23 cellular contexts compared by ENCODE assay signal in genomic region chr12:67367843-67368242, GRCh38.
A peak's percentile ranks its signal among the peaks of the same experiment; 100 is the strongest.
DNase-seq lines count a peak whose midpoint lies in the region; ATAC-seq and TF ChIP-seq lines count a peak whose summit lies in the region.
"Had no signal": no experiment of that assay in that cellular context is flagged by ENCODE, and none has a peak within 500 bp of the region (broad histone marks: within the 10 kb centered on the region; RNA-seq: fewer than 3 reads in every experiment).

No MANE protein-coding gene starts in this region.

- H3F3A ChIP-seq in smooth muscle cell (ENCODE audit: low read depth): no peaks in the 10 kb centered on the region

- no peak overlapping the region for H3K4me2 ChIP-seq in smooth muscle cell
- H3K4me2 ChIP-seq: A549; BLaER1 treated with 17β-estradiol and CSF1 and Interleukin-3, amounts not matched to agents 10 nM and 100 nM had no signal

- H2AFZ ChIP-seq in smooth muscle cell (ENCODE audit: low read depth): no peak overlapping the region

- WGBS in smooth muscle cell (ENCODE audit: low lambda C conversion rate): 59% methylated on average over 1 of the region's 1 CpG

- no peaks in the 10 kb centered on the region for H3K79me2 ChIP-seq in smooth muscle cell (ENCODE audit: low read depth)

- H3K4me3 ChIP-seq in foreskin fibroblast (ENCODE audit: low read depth in 1 of 2, low read length in 2 of 2) (no peak overlapping the region), smooth muscle cell (no peak overlapping the region)
- H3K4me3 ChIP-seq: A549; BLaER1 treated with 17β-estradiol and CSF1 and Interleukin-3, amounts not matched to agents 10 nM and 100 nM; Peyer's patch; SK-N-MC had no signal

- H3K4me1 ChIP-seq in smooth muscle cell (ENCODE audit: low read depth): no peaks in the 10 kb centered on the region
- H3K4me1 ChIP-seq: A549, Peyer's patch had no signal

- no peak for TF ChIP-seq CTCF in foreskin fibroblast (IDR thresholded peaks at IDR 0.05; ENCODE audit: low read depth, low read length)
- TF ChIP-seq CTCF in smooth muscle cell (IDR thresholded peaks at IDR 0.05; ENCODE audit: borderline replicate concordance, insufficient read depth, poor library complexity, severe bottlenecking): no peak
- no peak for TF ChIP-seq CTCF in GM13976 (IDR thresholded peaks at IDR 0.05; ENCODE audit: borderline replicate concordance, control extremely low read depth, extremely low read depth, insufficient read depth, missing control alignments)

- H3K9me3 ChIP-seq in smooth muscle cell (replicated peaks; ENCODE audit: low read depth): no peaks in the 10 kb centered on the region
- H3K9me3 ChIP-seq: A549, Peyer's patch had no signal

- H3K27ac ChIP-seq in smooth muscle cell (ENCODE audit: low read depth): no peak overlapping the region
- H3K27ac ChIP-seq: A549; BLaER1 treated with 17β-estradiol and CSF1 and Interleukin-3, amounts not matched to agents 10 nM and 100 nM; Peyer's patch; SK-N-MC had no signal

- peak; percentile 25 for DNase-seq in M059J (ENCODE audit: low read depth)
- DNase-seq in foreskin fibroblast: peak; percentile 19 to 46
- peak; percentile 94 for DNase-seq in renal cortical epithelial cell (ENCODE audit: low read depth)
- DNase-seq in smooth muscle cell (lab: John Stamatoyannopoulos, UW; ENCODE audit: unreplicated experiment): no peak
- no peak for DNase-seq in GM13976 (ENCODE audit: low spot score)
- DNase-seq: CD8-positive, alpha-beta memory T cell; DMS79 treated with DMSO at 0.1 percent for 48 hours; GDM1; HCEC 1CT; Karpas-422; MM.1S; NCI-H1105; NCI-H1694 treated with DMSO at 0.1 percent for 48 hours; NCI-H2107; NCI-H226; NCI-H524 treated with DMSO at 0.1 percent for 48 hours; Peyer's patch had no signal

- no peaks in the 10 kb centered on the region for H3K27me3 ChIP-seq in smooth muscle cell (ENCODE audit: low read depth)
- H3K27me3 ChIP-seq: BLaER1 treated with 17β-estradiol and CSF1 and Interleukin-3, amounts not matched to agents 10 nM and 100 nM; Peyer's patch had no signal

- H3K36me3 ChIP-seq in smooth muscle cell (ENCODE audit: low read depth): no peaks in the 10 kb centered on the region
- H3K36me3 ChIP-seq: BLaER1 treated with 17β-estradiol and CSF1 and Interleukin-3, amounts not matched to agents 10 nM and 100 nM; Peyer's patch had no signal

- H4K20me1 ChIP-seq in smooth muscle cell (ENCODE audit: low read depth): no peaks in the 10 kb centered on the region
- H4K20me1 ChIP-seq: BLaER1 treated with 17β-estradiol and CSF1 and Interleukin-3, amounts not matched to agents 10 nM and 100 nM had no signal

- H3K9ac ChIP-seq in smooth muscle cell (ENCODE audit: low read depth): no peak overlapping the region
- H3K9ac ChIP-seq: BLaER1 treated with 17β-estradiol and CSF1 and Interleukin-3, amounts not matched to agents 10 nM and 100 nM had no signal

- peak; percentile 53 for ATAC-seq in GM18868 (IDR thresholded peaks at IDR 0.05; ENCODE audit: unreplicated experiment)
- ATAC-seq in HG02763 (IDR thresholded peaks at IDR 0.05; ENCODE audit: unreplicated experiment): no peak
- ATAC-seq: A549, Right ventricle myocardium inferior had no signal

- in situ Hi-C loops in GM13976 (cut with MboI; ENCODE audit: low sequenced_read_pairs, unreplicated experiment): no loop called here

Comparison
In these comparisons a context has a peak if more than half of its experiments do, and no peak if none do; other contexts are left out.
1. DNase-seq: peak in M059J (single experiment), foreskin fibroblast (2 of 2) and renal cortical epithelial cell (single experiment); none in smooth muscle cell (single experiment) and GM13976 (single experiment).